ENCODE assay signal across 28 cellular contexts in genomic region chr6:52293067-52293466, GRCh38. TPM values are rescaled to one million over a fixed set of nuclear protein-coding genes. Genes with fewer than 3 reads are reported as not detected.
DNase-seq lines count a peak whose midpoint lies in the region; ATAC-seq, FAIRE-seq and TF ChIP-seq lines count a peak whose summit lies in the region.
"Had no signal": no experiment of that assay in that cellular context is flagged by ENCODE, and none has a peak within 500 bp of the region (broad histone marks: within the 10 kb centered on the region; RNA-seq: fewer than 3 reads in every experiment).

No MANE protein-coding gene starts in this region.

- no peaks in the 10 kb centered on the region for H3K9me2 ChIP-seq in SU-DHL-6 (replicated peaks; ENCODE audit: insufficient read depth, low read length)

- ATAC-seq in pancreas: peak in 3 of 4 donors; percentile 74 to 80 (median 78)
- ATAC-seq: effector memory CD8-positive, alpha-beta T cell; left lobe of liver; psoas muscle; T-helper 17 cell had no signal

- H2AFZ ChIP-seq in SU-DHL-6 (ENCODE audit: low read depth, low read length, severe bottlenecking): peak overlapping the region; percentile 42
- H2AFZ ChIP-seq: neural progenitor cell had no signal

- DNase-seq in NCI-H2171 treated with DMSO at 0.1 percent for 48 hours (lab: John Stamatoyannopoulos, UW) (peak; percentile 25), NCI-H2171 (lab: John Stamatoyannopoulos, UW) (no peak), NCI-H2029 treated with DMSO at 0.1 percent for 48 hours (lab: John Stamatoyannopoulos, UW) (peak; percentile 30), pancreas (peak in 2 of 6 donors; percentile 11 to 35), Peyer's patch (no peak)
- no peak for DNase-seq in stimulated activated naive CD4-positive, alpha-beta T cell treated with Interleukin-2 at 50 U/mL for 16 hours (lab: John Stamatoyannopoulos, UW)
- no peak for DNase-seq in activated CD4-positive, alpha-beta T cell treated with anti-CD3 and anti-CD28 coated beads for 4 hours
- DNase-seq: activated CD4-positive, CD25-positive, alpha-beta regulatory T cell; activated naive CD4-positive, alpha-beta T cell treated with anti-CD3 and anti-CD28 coated beads, Interleukin-2, amount 10 ng/mL, durations not matched to agents 7 days and 5 days; activated T-cell treated with anti-CD3 and anti-CD28 coated beads, Interleukin-2, amount 50 U/mL, for 48 hours; aorta; effector memory CD8-positive, alpha-beta T cell; KG1; NCI-H1048; NCI-H2227 treated with DMSO at 0.1 percent for 48 hours; psoas muscle; SIG-M5; small intestine; stimulated activated CD4-positive, alpha-beta T cell treated with anti-CD3 and anti-CD28 coated beads, Interleukin-4, amount 100 ng/mL, for 1 hour; T-helper 17 cell; uterus had no signal

- peaks cover 39% of the 10 kb centered on the region for H3F3A ChIP-seq in SU-DHL-6 (ENCODE audit: insufficient read depth)

- H3K36me3 ChIP-seq in SU-DHL-6 (ENCODE audit: low read length) (no peaks in the 10 kb centered on the region), pancreas (no peaks in the 10 kb centered on the region), Peyer's patch (no peaks in the 10 kb centered on the region)
- H3K36me3 ChIP-seq: BLaER1, neural progenitor cell, uterus had no signal

- no peaks in the 10 kb centered on the region for H3K27me3 ChIP-seq in SU-DHL-6 (ENCODE audit: low read length)
- H3K27me3 ChIP-seq in pancreas: no peaks in the 10 kb centered on the region
- no peaks in the 10 kb centered on the region for H3K27me3 ChIP-seq in Peyer's patch
- H3K27me3 ChIP-seq: BLaER1, neural progenitor cell, uterus had no signal

- H3K9me3 ChIP-seq in SU-DHL-6 (ENCODE audit: insufficient read depth, low read length) (no peaks in the 10 kb centered on the region), pancreas (no peaks in the 10 kb centered on the region), Peyer's patch (no peaks in the 10 kb centered on the region)
- H3K9me3 ChIP-seq: psoas muscle, uterus had no signal

- H3K27ac ChIP-seq in SU-DHL-6 (ENCODE audit: low read depth, low read length) (peak overlapping the region; percentile 10; the same call in 1 of the 2 replicates), pancreas (no peak overlapping the region), Peyer's patch (no peak overlapping the region)
- H3K27ac ChIP-seq: BLaER1, neural progenitor cell, psoas muscle, uterus had no signal

- no peaks in the 10 kb centered on the region for H3K79me2 ChIP-seq in SU-DHL-6 (ENCODE audit: insufficient read depth, low read length)

- TF ChIP-seq POLR2A in Peyer's patch (IDR thresholded peaks at IDR 0.05): no peak

- no peak for TF ChIP-seq CTCF in SU-DHL-6 (IDR thresholded peaks at IDR 0.05; ENCODE audit: insufficient read depth, low read length, poor library complexity, severe bottlenecking)
- TF ChIP-seq CTCF in pancreas (IDR thresholded peaks at IDR 0.05): no peak
- TF ChIP-seq CTCF in Peyer's patch (IDR thresholded peaks at IDR 0.05): no peak

- H3K4me1 ChIP-seq in pancreas (peaks cover 7 to 8% (median 7%) of the 10 kb centered on the region in 3 donors), Peyer's patch (no peaks in the 10 kb centered on the region)
- H3K4me1 ChIP-seq: BLaER1, neural progenitor cell, psoas muscle, uterus had no signal

- intact Hi-C loops in pancreas (cut with DNase I): loop anchor here in 2 of 3 donors (10.0 kb wide), 2 partner anchors 92 to 112 kb away; no protein-coding TSS in a partner anchor

- H3K4me3 ChIP-seq in SU-DHL-6 (ENCODE audit: insufficient read depth, low read length, poor library complexity, severe bottlenecking) (no peak overlapping the region), pancreas (no peak overlapping the region), Peyer's patch (no peak overlapping the region)
- H3K4me3 ChIP-seq: BLaER1, neural progenitor cell, psoas muscle, uterus had no signal

- peak overlapping the region; percentile 3 for H3K9ac ChIP-seq in SU-DHL-6 (ENCODE audit: low read length)
- H3K9ac ChIP-seq: BLaER1, neural progenitor cell had no signal

- H4K20me1 ChIP-seq in SU-DHL-6 (ENCODE audit: low read depth, low read length): no peaks in the 10 kb centered on the region
- H4K20me1 ChIP-seq: BLaER1 had no signal

- peak overlapping the region; percentile 13 for H3K4me2 ChIP-seq in SU-DHL-6 (ENCODE audit: low read depth, low read length, poor library complexity, severe bottlenecking)
- H3K4me2 ChIP-seq: BLaER1, neural progenitor cell had no signal

- FAIRE-seq in pancreas (lab: Jason Lieb, UNC): no peak
- FAIRE-seq: A204.1, small intestine had no signal

RNA-seq across cellular contexts. Expression of gene MCM3, which starts 8.5 kb away (rescaled TPM):
- total RNA-seq in pancreas (10 to 100 TPM in 4 of 6 donors, 1 to 10 TPM in 2; 7.0 to 19.4 (median 12.1) TPM), Peyer's patch (10 to 100 TPM; 24.9 to 71.8 (median 30.4) TPM)
- polyA plus RNA-seq in pancreas: 10 to 100 TPM in 1 of 2 donors, 1 to 10 TPM in 1; 7.4 to 13.6 TPM

RNA-seq across cellular contexts. Expression of gene IL17F, which starts 48.8 kb away (rescaled TPM):
- total RNA-seq in pancreas (not detected), Peyer's patch (not detected)
- not detected for polyA plus RNA-seq in pancreas
- total RNA-seq: aorta, glomerular endothelial cell, left lobe of liver, psoas muscle, subcutaneous adipose tissue, uterus had no signal
- polyA plus RNA-seq: aorta, psoas muscle, small intestine had no signal

Comparison
In these comparisons a context has a peak if more than half of its experiments do, and no peak if none do; other contexts are left out.
1. DNase-seq: peak in NCI-H2171 treated with DMSO at 0.1 percent for 48 hours (single experiment) and NCI-H2029 treated with DMSO at 0.1 percent for 48 hours (single experiment); none in NCI-H2171 (single experiment), Peyer's patch (0 of 3), stimulated activated naive CD4-positive, alpha-beta T cell treated with Interleukin-2 at 50 U/mL for 16 hours (single experiment) and activated CD4-positive, alpha-beta T cell treated with anti-CD3 and anti-CD28 coated beads for 4 hours (0 of 2).